17 cellular contexts compared by ENCODE assay signal in the genomic region with DNA sequence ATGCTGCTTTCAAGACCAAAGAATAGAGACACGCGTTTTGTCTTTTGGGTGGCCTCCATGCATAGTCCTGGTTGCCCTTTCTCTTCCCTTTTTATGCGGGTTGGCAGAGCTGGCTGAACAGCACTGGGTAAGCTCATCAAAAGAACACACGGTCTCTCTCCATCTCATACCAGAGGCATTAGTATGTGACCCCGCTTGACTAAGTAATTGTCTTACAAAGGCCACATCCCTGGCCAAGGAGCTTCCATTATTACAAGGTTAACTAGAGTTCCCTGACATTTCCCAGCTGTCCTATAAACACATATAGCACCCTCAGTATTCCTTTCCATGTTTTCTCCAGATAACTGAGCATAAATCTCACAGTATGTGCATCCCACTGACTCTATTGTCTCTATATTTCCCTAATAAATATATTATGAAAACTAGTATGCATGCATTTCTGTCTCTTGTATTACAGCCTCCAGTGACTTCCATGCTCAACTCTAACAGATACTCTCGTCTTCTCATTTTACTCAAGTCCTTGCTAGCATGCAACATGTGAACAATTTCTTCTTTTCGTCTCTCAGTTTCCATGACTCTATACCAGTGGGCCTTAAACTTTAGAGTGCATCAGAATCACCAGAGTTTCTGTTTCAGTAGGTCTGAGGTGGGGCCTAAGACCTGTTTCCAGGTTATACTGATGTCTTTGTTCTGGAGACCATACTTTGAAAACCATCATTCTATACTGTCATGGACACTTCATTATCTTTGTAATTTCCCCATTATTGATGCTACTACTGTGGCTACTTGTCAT.
DNase-seq lines count a peak whose midpoint lies in the region; ATAC-seq, FAIRE-seq and TF ChIP-seq lines count a peak whose summit lies in the region.
"Had no signal": no experiment of that assay in that cellular context is flagged by ENCODE, and none has a peak within 500 bp of the region (broad histone marks: within the 10 kb centered on the region; RNA-seq: fewer than 3 reads in every experiment).

No MANE protein-coding gene starts in this region.

- H3K27me3 ChIP-seq in astrocyte (ENCODE audit: insufficient read depth, low read length): no peaks in the 10 kb centered on the region
- H3K27me3 ChIP-seq: breast epithelium, neutrophil had no signal

- peaks cover 18% of the 10 kb centered on the region for H3K4me1 Mint-ChIP-seq in astrocyte (ENCODE audit: low read depth, unreplicated experiment)
- H3K4me1 Mint-ChIP-seq in chondrocyte (ENCODE audit: low read depth): no peaks in the 10 kb centered on the region

- no peak overlapping the region for H3K9ac ChIP-seq in astrocyte (ENCODE audit: low read length)

- no peaks in the 10 kb centered on the region for H3K27me3 Mint-ChIP-seq in astrocyte (ENCODE audit: low read depth, unreplicated experiment)
- no peaks in the 10 kb centered on the region for H3K27me3 Mint-ChIP-seq in chondrocyte (ENCODE audit: low read depth)

- no peak for FAIRE-seq in astrocyte (lab: Jason Lieb, UNC)
- FAIRE-seq: endothelial cell of umbilical vein, GM12892, HTR-8/SVneo had no signal

- no peak overlapping the region for H3K27ac ChIP-seq in astrocyte (ENCODE audit: low read depth, low read length)
- H3K27ac ChIP-seq: breast epithelium, neutrophil had no signal

- H3K4me3 Mint-ChIP-seq in astrocyte (ENCODE audit: unreplicated experiment) (no peak overlapping the region), chondrocyte (ENCODE audit: unreplicated experiment) (no peak overlapping the region)

- peak overlapping the region; percentile 19 for H2AFZ ChIP-seq in astrocyte (ENCODE audit: low read depth, low read length)

- no peaks in the 10 kb centered on the region for H3K9me3 ChIP-seq in astrocyte (ENCODE audit: insufficient read depth, low read depth, low read length)
- H3K9me3 ChIP-seq: breast epithelium, neutrophil had no signal

- no peak overlapping the region for H3K4me2 ChIP-seq in astrocyte (ENCODE audit: low read length)

- H3K9me3 Mint-ChIP-seq in astrocyte (ENCODE audit: unreplicated experiment): no peaks in the 10 kb centered on the region
- H3K9me3 Mint-ChIP-seq in chondrocyte (ENCODE audit: low read depth): no peaks in the 10 kb centered on the region

- H3K4me3 ChIP-seq in GM12865 (ENCODE audit: low read depth, low read length) (no peak overlapping the region), astrocyte (ENCODE audit: insufficient read depth, low read depth, low read length) (no peak overlapping the region)
- H3K4me3 ChIP-seq: breast epithelium had no signal

- TF ChIP-seq CTCF in GM12865 (IDR thresholded peaks at IDR 0.05; ENCODE audit: insufficient read depth, low read depth, low read length, missing control alignments) (no peak), astrocyte (IDR thresholded peaks at IDR 0.05; ENCODE audit: insufficient read depth, low read depth, low read length) (no peak), chondrocyte (IDR thresholded peaks at IDR 0.05) (no peak)

- no peaks in the 10 kb centered on the region for H3K36me3 Mint-ChIP-seq in astrocyte (ENCODE audit: low read depth, unreplicated experiment)
- no peaks in the 10 kb centered on the region for H3K36me3 Mint-ChIP-seq in chondrocyte (ENCODE audit: low read depth)

- H3K27ac Mint-ChIP-seq in astrocyte (ENCODE audit: unreplicated experiment) (no peak overlapping the region), chondrocyte (ENCODE audit: unreplicated experiment) (no peak overlapping the region)

- H3K79me2 ChIP-seq in astrocyte (ENCODE audit: insufficient read depth, low read length): no peaks in the 10 kb centered on the region

- no peaks in the 10 kb centered on the region for H3K4me1 ChIP-seq in astrocyte (ENCODE audit: insufficient read depth, low read length)
- H3K4me1 ChIP-seq: breast epithelium had no signal

- ATAC-seq in GM19467 (IDR thresholded peaks at IDR 0.05; ENCODE audit: unreplicated experiment): peak; percentile 95
- peak; percentile 99 for ATAC-seq in HG02973 (IDR thresholded peaks at IDR 0.05; ENCODE audit: unreplicated experiment)
- no peak for ATAC-seq in esophagus mucosa

- DNase-seq in GM12865 (ENCODE audit: low read depth) (peak; percentile 27), astrocyte (ENCODE audit: low read depth) (peak; percentile 56), chondrocyte (ENCODE audit: low spot score) (no peak), AG20443 (ENCODE audit: low spot score) (no peak), GOT3 (lab: John Stamatoyannopoulos, UW) (no peak)
- DNase-seq: activated CD4-positive, alpha-beta T cell treated with anti-CD3 and anti-CD28 coated beads, Interleukin-2, amount 50 U/mL, for 1 hour; activated gamma-delta T cell; NCI-H1048; T-helper 2 cell had no signal

- H3K36me3 ChIP-seq in astrocyte (ENCODE audit: insufficient read depth, low read length): no peaks in the 10 kb centered on the region
- H3K36me3 ChIP-seq: breast epithelium, neutrophil had no signal

- H4K20me1 ChIP-seq in astrocyte (ENCODE audit: insufficient read depth, low read length): no peaks in the 10 kb centered on the region

Comparison
In these comparisons a context has a peak if more than half of its experiments do, and no peak if none do; other contexts are left out.
1. DNase-seq: peak in GM12865 (single experiment) and astrocyte (single experiment); none in chondrocyte (single experiment), AG20443 (single experiment) and GOT3 (single experiment).